In genomic region chr17:4898927-4899326, GRCh38 we compare ENCODE assay signal across 8 cellular contexts. TPM values are rescaled to one million over a fixed set of nuclear protein-coding genes. Genes with fewer than 3 reads are reported as not detected.
DNase-seq lines count a peak whose midpoint lies in the region; ATAC-seq and TF ChIP-seq lines count a peak whose summit lies in the region.
"Had no signal": no experiment of that assay in that cellular context is flagged by ENCODE, and none has a peak within 500 bp of the region (broad histone marks: within the 10 kb centered on the region; RNA-seq: fewer than 3 reads in every experiment).

No MANE protein-coding gene starts in this region.

- H3K36me3 ChIP-seq in right atrium auricular region (peaks cover 38% of the 10 kb centered on the region), upper lobe of left lung (peaks cover 9 to 38% (median 37%) of the 10 kb centered on the region in 4 donors), BE2C (no peaks in the 10 kb centered on the region; the same call in 1 of the 2 replicates)

- TF ChIP-seq EP300 in upper lobe of left lung (IDR thresholded peaks at IDR 0.05) = no peak

- no peak for TF ChIP-seq POLR2A in upper lobe of left lung (IDR thresholded peaks at IDR 0.05)

- 52% methylated on average over 23 of the region's 34 CpGs; no CpG with 5 or more reads in 1 of the 2 donors for WGBS in upper lobe of left lung, 2 donors

- H3K27ac ChIP-seq in right atrium auricular region (peak overlapping the region; percentile 46 to 82), upper lobe of left lung (peak overlapping the region in 1 of 4 donors; percentile 31)

- H3K4me1 ChIP-seq in right atrium auricular region (peaks cover 0 to 54% of the 10 kb centered on the region in 2 donors), upper lobe of left lung (peaks cover 9 to 46% (median 29%) of the 10 kb centered on the region in 4 donors), BE2C (no peaks in the 10 kb centered on the region)

- no peaks in the 10 kb centered on the region for H3K9me3 ChIP-seq in right atrium auricular region
- H3K9me3 ChIP-seq in upper lobe of left lung = no peaks in the 10 kb centered on the region
- no peaks in the 10 kb centered on the region for H3K9me3 ChIP-seq in BE2C

- no peaks in the 10 kb centered on the region for H3K36me3 Mint-ChIP-seq in activated naive CD4-positive, alpha-beta T cell treated with anti-CD3 and anti-CD28 coated beads, Interleukin-2, amount 50 U/mL, for 24 hours

- peak overlapping the region; percentile 42 to 53 for H3K4me3 ChIP-seq in right atrium auricular region
- H3K4me3 ChIP-seq in upper lobe of left lung = peak overlapping the region in 3 of 4 donors; percentile 41 to 61 (median 52)
- H3K4me3 ChIP-seq in BE2C (ENCODE audit: low read depth, low read length) = no peak overlapping the region

- no peaks in the 10 kb centered on the region for H3K9me3 Mint-ChIP-seq in activated naive CD4-positive, alpha-beta T cell treated with anti-CD3 and anti-CD28 coated beads, Interleukin-2, amount 50 U/mL, for 24 hours
- H3K9me3 Mint-ChIP-seq: nephron progenitor cell had no signal

- TF ChIP-seq CTCF in right atrium auricular region (IDR thresholded peaks at IDR 0.05) (no peak), upper lobe of left lung (IDR thresholded peaks at IDR 0.05) (no peak), BE2C (IDR thresholded peaks at IDR 0.05; ENCODE audit: low read depth, low read length) (no peak)

- H3K27me3 ChIP-seq in right atrium auricular region (no peaks in the 10 kb centered on the region), upper lobe of left lung (peaks cover 0 to 9% (median 0%) of the 10 kb centered on the region in 4 donors), BE2C (no peaks in the 10 kb centered on the region)

- ATAC-seq in upper lobe of left lung (ENCODE audit: low FRiP score in 2 of 2) = no peak

- no peak for DNase-seq in activated naive CD4-positive, alpha-beta T cell treated with Interleukin-2 at 50 U/mL for 16 hours
- DNase-seq in right atrium auricular region (ENCODE audit: low spot score) (no peak), upper lobe of left lung (peak in 1 of 2 donors; percentile 89), NOMO-1 treated with dmso at 0.1 percent for 144 hours (lab: John Stamatoyannopoulos, UW; ENCODE audit: unreplicated experiment) (no peak), BE2C (no peak)
- DNase-seq: DMS 273 treated with DMSO at 0.1 percent for 48 hours had no signal

- H3K27me3 Mint-ChIP-seq in activated naive CD4-positive, alpha-beta T cell treated with anti-CD3 and anti-CD28 coated beads, Interleukin-2, amount 50 U/mL, for 24 hours = no peaks in the 10 kb centered on the region

- no peak overlapping the region for H3K27ac Mint-ChIP-seq in activated naive CD4-positive, alpha-beta T cell treated with anti-CD3 and anti-CD28 coated beads, Interleukin-2, amount 50 U/mL, for 24 hours

- H3K4me1 Mint-ChIP-seq in activated naive CD4-positive, alpha-beta T cell treated with anti-CD3 and anti-CD28 coated beads, Interleukin-2, amount 50 U/mL, for 24 hours = peaks cover 31% of the 10 kb centered on the region

- peak overlapping the region; percentile 74 for H3K4me3 Mint-ChIP-seq in activated naive CD4-positive, alpha-beta T cell treated with anti-CD3 and anti-CD28 coated beads, Interleukin-2, amount 50 U/mL, for 24 hours

RNA-seq across cellular contexts. Expression of gene C17orf107, which starts 0.4 kb away (rescaled TPM):
- total RNA-seq in right atrium auricular region (1 to 10 TPM; 1.7 to 4.2 TPM), upper lobe of left lung (1 to 10 TPM; 2.6 to 6.3 (median 3.4) TPM)
- 0.52 TPM for polyA plus RNA-seq in BE2C (2012; ENCODE audit: insufficient read depth, insufficient read length, low read depth)

RNA-seq across cellular contexts. Expression of gene CHRNE, which starts 4.0 kb away (rescaled TPM):
- total RNA-seq in right atrium auricular region (100 to 1,000 TPM in 1 of 2 donors, 10 to 100 TPM in 1; 49.3 to 167 TPM), upper lobe of left lung (1 to 10 TPM in 3 of 6 donors, under 1 TPM in 1, not detected in 2; 0.61 to 1.7 (median 1.2) TPM)
- polyA plus RNA-seq in BE2C (2012; ENCODE audit: insufficient read depth, insufficient read length, low read depth) = not detected

RNA-seq across cellular contexts. Expression of gene GP1BA, which starts 33.1 kb away (rescaled TPM):
- total RNA-seq in right atrium auricular region (not detected), upper lobe of left lung (1 to 10 TPM in 1 of 6 donors, under 1 TPM in 4, not detected in 1; 0.23 to 1.4 (median 0.59) TPM)
- polyA plus RNA-seq in BE2C (2012; ENCODE audit: insufficient read depth, insufficient read length, low read depth) = 0.68 TPM

RNA-seq across cellular contexts. Expression of gene SLC25A11, which starts 40.9 kb away (rescaled TPM):
- total RNA-seq in right atrium auricular region (100 to 1,000 TPM in 1 of 2 donors, 10 to 100 TPM in 1; 99.5 to 188 TPM), upper lobe of left lung (10 to 100 TPM; 37.5 to 69.2 (median 47.9) TPM)
- polyA plus RNA-seq in BE2C (2012; ENCODE audit: insufficient read depth, insufficient read length, low read depth) = 80.7 TPM

RNA-seq across cellular contexts. Expression of gene RNF167, which starts 41.1 kb away (rescaled TPM):
- total RNA-seq in right atrium auricular region = 10 to 100 TPM; 66.9 to 68.6 TPM
- total RNA-seq in upper lobe of left lung = 100 to 1,000 TPM in 2 of 6 donors, 10 to 100 TPM in 4; 41.9 to 130 (median 72.9) TPM
- polyA plus RNA-seq in BE2C (2012; ENCODE audit: insufficient read depth, insufficient read length, low read depth) = 87.9 TPM

Comparison
In these comparisons a context has a peak if more than half of its experiments do, and no peak if none do; other contexts are left out.
1. RNA of gene CHRNE, which starts 4.0 kb away (total RNA-seq): 49.3 to 167 TPM in right atrium auricular region; 0.61 to 1.7 TPM in upper lobe of left lung; every median in the first group is over 10 times any median in the second.